ENCODE assay signal across 1 cellular context in the genomic region with DNA sequence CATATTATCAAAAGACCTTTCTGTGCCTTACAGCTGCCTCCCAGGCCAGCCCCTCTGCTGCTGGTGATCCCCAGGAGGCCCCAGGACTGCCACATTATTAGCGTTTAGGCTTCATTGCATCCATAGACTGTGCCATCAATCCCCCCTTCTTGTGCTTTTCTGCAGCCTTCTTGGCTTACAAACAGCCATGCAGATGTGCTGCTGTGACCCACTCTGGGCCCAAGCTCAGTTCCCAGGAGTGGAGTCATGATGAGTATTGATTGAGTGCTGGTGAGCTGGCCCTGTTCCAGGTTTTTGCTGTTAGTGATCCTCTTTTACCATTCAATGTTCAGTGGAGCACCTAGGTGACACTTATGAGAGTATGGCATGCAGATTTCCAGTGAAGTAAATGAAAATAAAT.
TF ChIP-seq lines count a peak whose summit lies in the region.

No MANE protein-coding gene starts in this region.

TF ChIP-seq in WTC11, 78 proteins besides CTCF, POLR2A, EP300 and RAD21 (continued from another document):
- no peak for TF ChIP-seq AR (CRISPR knock-in tag; IDR thresholded peaks at IDR 0.05)
- TF ChIP-seq, protein P1, sequence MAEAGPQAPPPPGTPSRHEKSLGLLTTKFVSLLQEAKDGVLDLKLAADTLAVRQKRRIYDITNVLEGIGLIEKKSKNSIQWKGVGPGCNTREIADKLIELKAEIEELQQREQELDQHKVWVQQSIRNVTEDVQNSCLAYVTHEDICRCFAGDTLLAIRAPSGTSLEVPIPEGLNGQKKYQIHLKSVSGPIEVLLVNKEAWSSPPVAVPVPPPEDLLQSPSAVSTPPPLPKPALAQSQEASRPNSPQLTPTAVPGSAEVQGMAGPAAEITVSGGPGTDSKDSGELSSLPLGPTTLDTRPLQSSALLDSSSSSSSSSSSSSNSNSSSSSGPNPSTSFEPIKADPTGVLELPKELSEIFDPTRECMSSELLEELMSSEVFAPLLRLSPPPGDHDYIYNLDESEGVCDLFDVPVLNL (CRISPR knock-in tag; IDR thresholded peaks at IDR 0.05; ENCODE audit: borderline replicate concordance, low read depth): no peak
- TF ChIP-seq, protein P2, sequence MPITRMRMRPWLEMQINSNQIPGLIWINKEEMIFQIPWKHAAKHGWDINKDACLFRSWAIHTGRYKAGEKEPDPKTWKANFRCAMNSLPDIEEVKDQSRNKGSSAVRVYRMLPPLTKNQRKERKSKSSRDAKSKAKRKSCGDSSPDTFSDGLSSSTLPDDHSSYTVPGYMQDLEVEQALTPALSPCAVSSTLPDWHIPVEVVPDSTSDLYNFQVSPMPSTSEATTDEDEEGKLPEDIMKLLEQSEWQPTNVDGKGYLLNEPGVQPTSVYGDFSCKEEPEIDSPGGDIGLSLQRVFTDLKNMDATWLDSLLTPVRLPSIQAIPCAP (CRISPR knock-in tag; IDR thresholded peaks at IDR 0.05): no peak
- TF ChIP-seq NFYB (CRISPR knock-in tag; conservative IDR thresholded peaks at IDR 0.05; ENCODE audit: low read depth): no peak
- no peak for TF ChIP-seq GTF2I (CRISPR knock-in tag; conservative IDR thresholded peaks at IDR 0.05)
- TF ChIP-seq SMAD3 (CRISPR knock-in tag; IDR thresholded peaks at IDR 0.05; ENCODE audit: borderline replicate concordance): no peak
- TF ChIP-seq EMX1 (CRISPR knock-in tag; IDR thresholded peaks at IDR 0.05): no peak
- no peak for TF ChIP-seq TCF7 (CRISPR knock-in tag; IDR thresholded peaks at IDR 0.05; ENCODE audit: low read depth)
- TF ChIP-seq ZBTB21 (CRISPR knock-in tag; IDR thresholded peaks at IDR 0.05; ENCODE audit: borderline replicate concordance): no peak
- no peak for TF ChIP-seq ARID4B (CRISPR knock-in tag; IDR thresholded peaks at IDR 0.05; ENCODE audit: borderline replicate concordance)
